Comparison of ENCODE assay signal across 1 cellular context in the genomic region with DNA sequence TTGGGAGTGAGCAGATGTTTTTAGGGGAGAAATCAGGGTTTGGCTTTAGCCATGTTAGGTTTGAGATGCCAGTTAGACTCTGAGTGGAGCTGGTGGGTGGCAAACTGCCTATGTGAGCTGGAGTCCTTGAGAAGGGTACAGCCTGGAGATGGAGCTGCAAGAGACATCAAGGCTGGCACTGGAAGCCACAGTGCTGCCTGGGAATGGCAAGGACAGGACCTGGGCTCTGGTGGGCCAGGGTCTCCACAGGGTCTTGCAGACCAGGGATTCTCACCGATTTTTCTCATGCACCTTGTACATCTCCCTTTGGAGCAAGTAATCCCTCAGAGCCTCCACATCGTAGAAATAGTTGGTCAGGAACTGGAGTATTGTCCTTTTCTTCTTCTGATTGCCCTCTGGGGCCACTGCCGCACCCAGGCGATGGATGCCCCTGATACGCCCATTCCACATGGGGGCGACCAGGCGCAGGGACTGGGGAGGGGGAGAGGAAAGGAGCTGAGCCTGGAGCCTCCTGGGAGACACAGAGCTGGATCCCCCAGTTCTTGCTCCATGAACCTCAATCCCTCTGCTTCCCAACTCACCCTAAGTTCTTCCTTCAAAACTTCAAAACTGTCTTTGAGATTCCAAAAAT.
TF ChIP-seq lines count a peak whose summit lies in the region.

No MANE protein-coding gene starts in this region.

TF ChIP-seq in HCT116, 20 proteins besides CTCF, POLR2A, EP300 and RAD21 (continued from another document):
- TF ChIP-seq REST (IDR thresholded peaks at IDR 0.05; ENCODE audit: low read depth) (no peak), EZH2 (IDR thresholded peaks at IDR 0.05) (no peak), POLR2AphosphoS5 (IDR thresholded peaks at IDR 0.05; ENCODE audit: low read depth, low read length) (no peak), ATF3 (IDR thresholded peaks at IDR 0.05) (no peak), CBX3 (IDR thresholded peaks at IDR 0.05; ENCODE audit: low read depth) (no peak), ZNF274 (IDR thresholded peaks at IDR 0.05; ENCODE audit: low read depth, low read length) (no peak), CEBPB (IDR thresholded peaks at IDR 0.05; ENCODE audit: low read depth) (no peak), FOSL1 (IDR thresholded peaks at IDR 0.05; ENCODE audit: low read depth) (no peak), SIN3A (IDR thresholded peaks at IDR 0.05; ENCODE audit: low read depth) (no peak), EGR1 (IDR thresholded peaks at IDR 0.05; ENCODE audit: low read depth) (no peak), EZH2phosphoT487 (IDR thresholded peaks at IDR 0.05; ENCODE audit: borderline replicate concordance) (no peak)
TF ChIP-seq in HCT116: peak in this region for 0.
